Comparison of ENCODE assay signal across 20 cellular contexts in the genomic region with DNA sequence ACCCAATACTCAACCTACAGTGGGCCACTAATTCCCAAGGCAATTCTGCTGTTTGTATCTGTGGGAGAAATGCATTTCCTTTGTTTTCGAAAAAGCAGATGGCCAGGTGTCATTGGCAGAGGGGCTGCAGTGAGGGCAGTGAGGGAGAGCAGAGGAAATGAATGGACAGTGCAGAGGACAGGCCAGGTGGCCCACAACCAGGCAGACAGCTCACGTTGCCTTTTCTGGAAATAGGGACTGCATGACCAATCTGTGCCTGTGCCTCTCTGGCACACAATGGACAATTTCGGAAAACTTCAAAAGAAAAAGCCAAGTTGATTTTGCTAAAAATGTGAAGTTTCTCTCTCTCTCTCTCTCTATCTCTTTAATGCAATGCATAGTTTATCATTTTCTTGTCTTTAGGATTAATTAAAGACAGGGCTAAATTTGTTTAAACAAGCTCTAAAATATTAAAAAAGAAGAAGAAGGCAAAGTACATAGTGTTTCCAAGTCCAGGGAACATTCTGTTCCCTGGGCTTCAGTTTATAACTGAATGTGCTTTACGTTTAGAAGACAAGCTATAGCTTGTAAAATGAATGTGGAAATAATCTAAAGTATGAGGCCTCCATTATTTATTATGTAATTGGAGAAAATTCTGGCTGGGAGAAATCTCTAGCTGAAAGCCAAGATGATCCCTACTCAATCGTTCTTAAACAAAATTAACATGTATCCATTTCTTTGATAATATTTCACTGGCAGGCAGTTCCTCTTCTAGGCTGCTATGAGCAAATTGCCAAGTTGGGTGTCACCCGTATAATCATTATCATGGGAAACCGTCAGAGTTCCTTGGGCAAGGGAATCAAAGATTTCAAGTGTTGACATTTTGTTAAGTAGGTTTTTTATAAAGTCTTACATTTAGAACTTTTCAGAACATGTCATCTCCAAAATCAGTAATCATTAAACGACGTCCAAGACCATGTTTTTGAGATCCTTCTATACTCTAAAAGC. TPM values are rescaled to one million over a fixed set of nuclear protein-coding genes. Genes with fewer than 3 reads are reported as not detected.
DNase-seq lines count a peak whose midpoint lies in the region; ATAC-seq and TF ChIP-seq lines count a peak whose summit lies in the region.
"Had no signal": no experiment of that assay in that cellular context is flagged by ENCODE, and none has a peak within 500 bp of the region (broad histone marks: within the 10 kb centered on the region; RNA-seq: fewer than 3 reads in every experiment).

No MANE protein-coding gene starts in this region.

- TF ChIP-seq CTCF in VCaP (conservative IDR thresholded peaks at IDR 0.05) = no peak
- no peak for TF ChIP-seq CTCF in foreskin keratinocyte (conservative IDR thresholded peaks at IDR 0.05)
- no peak for TF ChIP-seq CTCF in testis (IDR thresholded peaks at IDR 0.05)

- H3K4me1 ChIP-seq in foreskin keratinocyte (peaks cover 45% of the 10 kb centered on the region), testis (peaks cover 44% of the 10 kb centered on the region)
- no peaks in the 10 kb centered on the region for H3K4me1 ChIP-seq in effector memory CD4-positive, alpha-beta T cell (ENCODE audit: control insufficient read depth, insufficient read depth, low read length, poor library complexity, severe bottlenecking)

- TF ChIP-seq POLR2A in testis (IDR thresholded peaks at IDR 0.05) = no peak

- H3K27me3 ChIP-seq in foreskin keratinocyte (no peaks in the 10 kb centered on the region), testis (no peaks in the 10 kb centered on the region)
- no peaks in the 10 kb centered on the region for H3K27me3 ChIP-seq in effector memory CD4-positive, alpha-beta T cell (replicated peaks; ENCODE audit: control insufficient read depth, insufficient read depth, low read length, poor library complexity, severe bottlenecking)
- H3K27me3 ChIP-seq: heart right ventricle, ovary had no signal

- 35 to 51% methylated on average over 9 of the region's 9 CpGs for WGBS in testis, 2 donors

- ATAC-seq in foreskin keratinocyte (no peak), GM19324 (IDR thresholded peaks at IDR 0.05; ENCODE audit: low FRiP score, unreplicated experiment) (no peak)
- ATAC-seq: GM23338; heart right ventricle; K562; stimulated activated memory B cell treated with anti-CD40 and anti-IgM and Interleukin-4, amounts not matched to agents 10 μg/mL and 1 μg/mL and 100 μg/mL, for 72 hours had no signal

- peak; percentile 29 for DNase-seq in CD1c-positive myeloid dendritic cell (ENCODE audit: extremely low spot score)
- peak in 1 of 2 donors; percentile 63 for DNase-seq in foreskin keratinocyte
- DNase-seq in testis = peak; percentile 66
- no peak for DNase-seq in DMS53 (lab: John Stamatoyannopoulos, UW)
- no peak for DNase-seq in foreskin melanocyte
- no peak for DNase-seq in effector memory CD4-positive, alpha-beta T cell
- DNase-seq: activated B cell treated with CpG ODN at 0.5 μM for 24 hours, Calu3, GF-D8, heart right ventricle, kidney, NCI-H1048, NCI-H69, T-helper 1 cell had no signal

- no peak overlapping the region for H3K4me3 ChIP-seq in testis
- no peak overlapping the region for H3K4me3 ChIP-seq in effector memory CD4-positive, alpha-beta T cell (ENCODE audit: insufficient read depth, low read depth, low read length, poor library complexity, severe bottlenecking)
- H3K4me3 ChIP-seq: GM23338, heart right ventricle, K562, ovary had no signal

- no peaks in the 10 kb centered on the region for H3K36me3 ChIP-seq in testis (ENCODE audit: low read depth, missing control alignments)
- H3K36me3 ChIP-seq in effector memory CD4-positive, alpha-beta T cell (ENCODE audit: control insufficient read depth, insufficient read depth, low read length) = no peaks in the 10 kb centered on the region
- H3K36me3 ChIP-seq: heart right ventricle, ovary had no signal

- no peaks in the 10 kb centered on the region for H3K9me3 ChIP-seq in testis
- H3K9me3 ChIP-seq in effector memory CD4-positive, alpha-beta T cell (ENCODE audit: control insufficient read depth, low read length) = no peaks in the 10 kb centered on the region
- H3K9me3 ChIP-seq: heart right ventricle, ovary had no signal

- H3K27ac ChIP-seq in VCaP = peak overlapping the region; percentile 58
- H3K27ac ChIP-seq in foreskin keratinocyte = peak overlapping the region; percentile 18
- peak overlapping the region; percentile 71 to 79 for H3K27ac ChIP-seq in testis
- no peak overlapping the region for H3K27ac ChIP-seq in effector memory CD4-positive, alpha-beta T cell (ENCODE audit: insufficient read depth, low read length, poor library complexity, severe bottlenecking)

- intact Hi-C loops in testis (cut with DNase I; ENCODE audit: low total_unique reads) = no loop called here

RNA-seq across cellular contexts. Expression of gene ETS2, which starts 52.3 kb away (rescaled TPM):
- 46.4 and 61.5 TPM in 2 replicates for total RNA-seq in foreskin keratinocyte
- 21.4 and 32.5 TPM in 2 replicates for polyA plus RNA-seq in foreskin keratinocyte
- 10 to 100 TPM; 13.3 to 19.8 TPM for total RNA-seq in testis
- polyA plus RNA-seq in testis (ENCODE audit: insufficient read depth, low read depth, low replicate concordance) = 16.2 TPM

Comparison
In these comparisons a context has a peak if more than half of its experiments do, and no peak if none do; other contexts are left out.
1. DNase-seq: peak in CD1c-positive myeloid dendritic cell (single experiment) and testis (single experiment); none in DMS53 (single experiment), foreskin melanocyte (single experiment) and effector memory CD4-positive, alpha-beta T cell (0 of 3).